Comparison of ENCODE assay signal across 1 cellular context in the genomic region with DNA sequence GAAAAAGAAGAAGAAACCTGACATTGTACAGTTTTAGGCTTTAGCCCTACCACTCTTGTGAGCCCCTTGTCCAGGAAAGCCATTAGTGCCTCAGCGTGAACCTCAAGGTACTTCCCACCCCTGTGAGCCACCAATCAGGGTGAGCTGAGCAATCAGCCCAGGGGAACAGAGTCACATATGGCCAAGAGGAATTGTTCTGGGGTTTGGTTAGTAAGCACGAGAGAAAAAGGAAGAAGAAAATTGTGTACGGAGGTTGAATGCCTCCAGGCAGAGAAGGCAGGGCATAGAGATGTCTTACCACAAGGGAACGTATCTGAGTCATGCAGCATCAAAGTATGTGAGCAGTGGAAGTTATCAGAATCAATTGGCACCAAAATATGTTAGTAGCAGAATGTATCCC.
TF ChIP-seq lines count a peak whose summit lies in the region.

No MANE protein-coding gene starts in this region.

TF ChIP-seq in HepG2, 621 proteins besides CTCF, POLR2A, EP300 and RAD21 (continued from another document):
- TF ChIP-seq, protein P1, sequence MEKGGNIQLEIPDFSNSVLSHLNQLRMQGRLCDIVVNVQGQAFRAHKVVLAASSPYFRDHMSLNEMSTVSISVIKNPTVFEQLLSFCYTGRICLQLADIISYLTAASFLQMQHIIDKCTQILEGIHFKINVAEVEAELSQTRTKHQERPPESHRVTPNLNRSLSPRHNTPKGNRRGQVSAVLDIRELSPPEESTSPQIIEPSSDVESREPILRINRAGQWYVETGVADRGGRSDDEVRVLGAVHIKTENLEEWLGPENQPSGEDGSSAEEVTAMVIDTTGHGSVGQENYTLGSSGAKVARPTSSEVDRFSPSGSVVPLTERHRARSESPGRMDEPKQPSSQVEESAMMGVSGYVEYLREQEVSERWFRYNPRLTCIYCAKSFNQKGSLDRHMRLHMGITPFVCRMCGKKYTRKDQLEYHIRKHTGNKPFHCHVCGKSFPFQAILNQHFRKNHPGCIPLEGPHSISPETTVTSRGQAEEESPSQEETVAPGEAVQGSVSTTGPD (CRISPR knock-in tag; IDR thresholded peaks at IDR 0.05), result no peak
- TF ChIP-seq PHF5A (CRISPR knock-in tag; IDR thresholded peaks at IDR 0.05; ENCODE audit: low read depth, unreplicated experiment), result no peak
- no peak for TF ChIP-seq YEATS2 (CRISPR knock-in tag; IDR thresholded peaks at IDR 0.05; ENCODE audit: borderline replicate concordance)
- TF ChIP-seq, protein P2, sequence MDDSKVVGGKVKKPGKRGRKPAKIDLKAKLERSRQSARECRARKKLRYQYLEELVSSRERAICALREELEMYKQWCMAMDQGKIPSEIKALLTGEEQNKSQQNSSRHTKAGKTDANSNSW (CRISPR knock-in tag; IDR thresholded peaks at IDR 0.05; ENCODE audit: borderline replicate concordance), result no peak
- TF ChIP-seq ZNF660 (CRISPR knock-in tag; IDR thresholded peaks at IDR 0.05; ENCODE audit: borderline replicate concordance, low read depth), result no peak
- TF ChIP-seq, protein P3, sequence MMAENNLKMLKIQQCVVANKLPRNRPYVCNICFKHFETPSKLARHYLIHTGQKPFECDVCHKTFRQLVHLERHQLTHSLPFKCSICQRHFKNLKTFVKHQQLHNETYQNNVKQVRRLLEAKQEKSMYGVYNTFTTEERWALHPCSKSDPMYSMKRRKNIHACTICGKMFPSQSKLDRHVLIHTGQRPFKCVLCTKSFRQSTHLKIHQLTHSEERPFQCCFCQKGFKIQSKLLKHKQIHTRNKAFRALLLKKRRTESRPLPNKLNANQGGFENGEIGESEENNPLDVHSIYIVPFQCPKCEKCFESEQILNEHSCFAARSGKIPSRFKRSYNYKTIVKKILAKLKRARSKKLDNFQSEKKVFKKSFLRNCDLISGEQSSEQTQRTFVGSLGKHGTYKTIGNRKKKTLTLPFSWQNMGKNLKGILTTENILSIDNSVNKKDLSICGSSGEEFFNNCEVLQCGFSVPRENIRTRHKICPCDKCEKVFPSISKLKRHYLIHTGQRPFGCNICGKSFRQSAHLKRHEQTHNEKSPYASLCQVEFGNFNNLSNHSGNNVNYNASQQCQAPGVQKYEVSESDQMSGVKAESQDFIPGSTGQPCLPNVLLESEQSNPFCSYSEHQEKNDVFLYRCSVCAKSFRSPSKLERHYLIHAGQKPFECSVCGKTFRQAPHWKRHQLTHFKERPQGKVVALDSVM (CRISPR knock-in tag; IDR thresholded peaks at IDR 0.05), result no peak
- TF ChIP-seq, protein P4, sequence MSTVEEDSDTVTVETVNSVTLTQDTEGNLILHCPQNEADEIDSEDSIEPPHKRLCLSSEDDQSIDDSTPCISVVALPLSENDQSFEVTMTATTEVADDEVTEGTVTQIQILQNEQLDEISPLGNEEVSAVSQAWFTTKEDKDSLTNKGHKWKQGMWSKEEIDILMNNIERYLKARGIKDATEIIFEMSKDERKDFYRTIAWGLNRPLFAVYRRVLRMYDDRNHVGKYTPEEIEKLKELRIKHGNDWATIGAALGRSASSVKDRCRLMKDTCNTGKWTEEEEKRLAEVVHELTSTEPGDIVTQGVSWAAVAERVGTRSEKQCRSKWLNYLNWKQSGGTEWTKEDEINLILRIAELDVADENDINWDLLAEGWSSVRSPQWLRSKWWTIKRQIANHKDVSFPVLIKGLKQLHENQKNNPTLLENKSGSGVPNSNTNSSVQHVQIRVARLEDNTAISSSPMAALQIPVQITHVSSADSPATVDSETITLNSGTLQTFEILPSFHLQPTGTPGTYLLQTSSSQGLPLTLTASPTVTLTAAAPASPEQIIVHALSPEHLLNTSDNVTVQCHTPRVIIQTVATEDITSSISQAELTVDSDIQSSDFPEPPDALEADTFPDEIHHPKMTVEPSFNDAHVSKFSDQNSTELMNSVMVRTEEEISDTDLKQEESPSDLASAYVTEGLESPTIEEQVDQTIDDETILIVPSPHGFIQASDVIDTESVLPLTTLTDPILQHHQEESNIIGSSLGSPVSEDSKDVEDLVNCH (CRISPR knock-in tag; IDR thresholded peaks at IDR 0.05), result no peak
- no peak for TF ChIP-seq ZNF138 (CRISPR knock-in tag; IDR thresholded peaks at IDR 0.05; ENCODE audit: low read depth)
- TF ChIP-seq ARHGAP35 (CRISPR knock-in tag; IDR thresholded peaks at IDR 0.05; ENCODE audit: borderline replicate concordance), result no peak
- no peak for TF ChIP-seq ZBTB1 (CRISPR knock-in tag; IDR thresholded peaks at IDR 0.05; ENCODE audit: borderline replicate concordance)
- TF ChIP-seq ZNF251 (CRISPR knock-in tag; IDR thresholded peaks at IDR 0.05), result no peak
